ENCODE assay signal across 12 cellular contexts in genomic region chr1:210246447-210246846, GRCh38. TPM values are rescaled to one million over a fixed set of nuclear protein-coding genes. Genes with fewer than 3 reads are reported as not detected.
DNase-seq lines count a peak whose midpoint lies in the region; ATAC-seq and TF ChIP-seq lines count a peak whose summit lies in the region.
"Had no signal": no experiment of that assay in that cellular context is flagged by ENCODE, and none has a peak within 500 bp of the region (broad histone marks: within the 10 kb centered on the region; RNA-seq: fewer than 3 reads in every experiment).

No MANE protein-coding gene starts in this region.

- no peak overlapping the region for H3K4me3 Mint-ChIP-seq in osteocyte (ENCODE audit: unreplicated experiment)
- H3K4me3 Mint-ChIP-seq: activated T-helper 1 cell treated with anti-CD3 and anti-CD28 coated beads, Interleukin-12 subunit alpha, Interleukin-12 subunit beta, Interleukin-2, Interleukin-4 antibody, amounts not matched to agents 30 ng/mL and 10 ng/mL and 1 ng/mL, durations not matched to agents 14 hours and 24 hours and 36 hours had no signal

- H3K9ac ChIP-seq in adipocyte (ENCODE audit: low read length): no peak overlapping the region

- no peak overlapping the region for H3K27ac ChIP-seq in AG04450 (ENCODE audit: low read depth, low read length)
- no peak overlapping the region for H3K27ac ChIP-seq in SJCRH30
- H3K27ac ChIP-seq: C4-2B, thoracic aorta had no signal

- H3K36me3 ChIP-seq in adipocyte (ENCODE audit: control insufficient read depth, insufficient read depth, low read length, severe bottlenecking) (no peaks in the 10 kb centered on the region), SJCRH30 (no peaks in the 10 kb centered on the region)

- H3K27me3 ChIP-seq in AG04450 (ENCODE audit: control insufficient read depth, insufficient read depth, low read length): peaks cover 11% of the 10 kb centered on the region
- H3K27me3 ChIP-seq in adipocyte (replicated peaks; ENCODE audit: control insufficient read depth, insufficient read depth, low read length): peaks cover 11% of the 10 kb centered on the region
- peaks cover 7% of the 10 kb centered on the region for H3K27me3 ChIP-seq in SJCRH30

- H3K4me1 Mint-ChIP-seq in osteocyte (ENCODE audit: unreplicated experiment): peaks cover 57% of the 10 kb centered on the region

- H3K36me3 Mint-ChIP-seq in osteocyte (ENCODE audit: unreplicated experiment): peaks cover 35% of the 10 kb centered on the region

- TF ChIP-seq CTCF in AG04450 (IDR thresholded peaks at IDR 0.05; ENCODE audit: low read depth, low read length): no peak
- TF ChIP-seq CTCF in osteocyte (IDR thresholded peaks at IDR 0.05): no peak

- H3K9me3 ChIP-seq in AG04450 (ENCODE audit: control insufficient read depth, insufficient read depth, low read length) (no peaks in the 10 kb centered on the region), adipocyte (ENCODE audit: control insufficient read depth, low read length) (no peaks in the 10 kb centered on the region), SJCRH30 (replicated peaks) (0 out of 2 replicates have a peak, but pooled peaks cover 2% of the 10 kb centered on the region)
- H3K9me3 ChIP-seq: thoracic aorta had no signal

- H3K4me1 ChIP-seq in adipocyte (ENCODE audit: control insufficient read depth, insufficient read depth, low read length): peaks cover 18% of the 10 kb centered on the region
- no peaks in the 10 kb centered on the region for H3K4me1 ChIP-seq in SJCRH30

- no peak overlapping the region for H3K27ac Mint-ChIP-seq in osteocyte (ENCODE audit: unreplicated experiment)
- H3K27ac Mint-ChIP-seq: activated T-helper 1 cell treated with anti-CD3 and anti-CD28 coated beads, Interleukin-12 subunit alpha, Interleukin-12 subunit beta, Interleukin-2, Interleukin-4 antibody, amounts not matched to agents 30 ng/mL and 10 ng/mL and 1 ng/mL, durations not matched to agents 14 hours and 24 hours and 36 hours had no signal

- H3K27me3 Mint-ChIP-seq in osteocyte (ENCODE audit: unreplicated experiment): no peaks in the 10 kb centered on the region

- peak; percentile 45 for ATAC-seq in GM18868 (IDR thresholded peaks at IDR 0.05; ENCODE audit: unreplicated experiment)
- peak; percentile 62 for ATAC-seq in HG02943 (IDR thresholded peaks at IDR 0.05; ENCODE audit: low read depth, unreplicated experiment)

- DNase-seq in AG04450 (ENCODE audit: low read depth, low spot score) (peak; percentile 45), adipocyte (ENCODE audit: low read depth) (peak; percentile 20), SJCRH30 (no peak), osteocyte (ENCODE audit: extremely low spot score, unreplicated experiment) (no peak), NOMO-1 treated with dmso at 0.1 percent for 144 hours (lab: John Stamatoyannopoulos, UW; ENCODE audit: unreplicated experiment) (no peak)
- no peak for DNase-seq in stimulated activated CD4-positive, alpha-beta T cell treated with anti-CD3 and anti-CD28 coated beads, Interleukin-4, amount 100 ng/mL, for 4 hours
- DNase-seq: central memory CD4-positive, alpha-beta T cell had no signal

- CTCF ChIA-PET in AG04450 (lab: Charles Lee): interaction anchor here (0.8 to 2.1 kb wide), 2 partner anchors 18 to 102 kb away, joined by 3 to 6 read pairs; no protein-coding TSS in a partner anchor

- no peak overlapping the region for H3K4me3 ChIP-seq in AG04450 (ENCODE audit: low read depth, low read length)
- no peak overlapping the region for H3K4me3 ChIP-seq in adipocyte (ENCODE audit: low read length)
- no peak overlapping the region for H3K4me3 ChIP-seq in SJCRH30
- H3K4me3 ChIP-seq: thoracic aorta had no signal

- POLR2A ChIA-PET in AG04450 (lab: Yijun Ruan, JAX): interaction anchor here (0.7 to 1.3 kb wide), 3 partner anchors 10 to 47 kb away, joined by 3 read pairs; no protein-coding TSS in a partner anchor

- H3K9me3 Mint-ChIP-seq in osteocyte (ENCODE audit: unreplicated experiment): no peaks in the 10 kb centered on the region
- H3K9me3 Mint-ChIP-seq: activated T-helper 1 cell treated with anti-CD3 and anti-CD28 coated beads, Interleukin-12 subunit alpha, Interleukin-12 subunit beta, Interleukin-2, Interleukin-4 antibody, amounts not matched to agents 30 ng/mL and 10 ng/mL and 1 ng/mL, durations not matched to agents 14 hours and 24 hours and 36 hours had no signal

RNA-seq across cellular contexts. Expression of gene SERTAD4, which starts 13.9 kb away (rescaled TPM):
- 1.7 and 1.8 TPM in 2 replicates for polyA plus RNA-seq in AG04450 (2011; rRNA removed)
- 0.46 and 1.1 TPM in 2 replicates for polyA minus RNA-seq in AG04450 (2011; rRNA and poly(A)+ RNA removed)
- 0.20 and 0.30 TPM in 2 replicates for total RNA-seq in SJCRH30 (2014; rRNA removed; shearing (Covaris generic))
- total RNA-seq in osteocyte: 40.5 and 47.2 TPM in 2 replicates
- total RNA-seq: activated T-helper 1 cell treated with anti-CD3 and anti-CD28 coated beads, Interleukin-12 subunit alpha, Interleukin-12 subunit beta, Interleukin-2, Interleukin-4 antibody, amounts not matched to agents 30 ng/mL and 10 ng/mL and 1 ng/mL, durations not matched to agents 14 hours and 24 hours and 36 hours had no signal

Comparison
In these comparisons a context has a peak if more than half of its experiments do, and no peak if none do; other contexts are left out.
1. DNase-seq: peak in AG04450 (single experiment) and adipocyte (single experiment); none in stimulated activated CD4-positive, alpha-beta T cell treated with anti-CD3 and anti-CD28 coated beads, Interleukin-4, amount 100 ng/mL, for 4 hours (0 of 2), SJCRH30 (0 of 2), osteocyte (single experiment) and NOMO-1 treated with dmso at 0.1 percent for 144 hours (single experiment).
2. RNA of gene SERTAD4, which starts 13.9 kb away (total RNA-seq): 40.5 to 47.2 TPM in osteocyte; 0.20 to 0.30 TPM in SJCRH30; every median in the first group is over 10 times any median in the second.